Comparison of ENCODE assay signal across 13 cellular contexts in genomic region chr2:46857871-46858696, GRCh38. TPM values are rescaled to one million over a fixed set of nuclear protein-coding genes. Genes with fewer than 3 reads are reported as not detected.
DNase-seq lines count a peak whose midpoint lies in the region; ATAC-seq and TF ChIP-seq lines count a peak whose summit lies in the region.
"Had no signal": no experiment of that assay in that cellular context is flagged by ENCODE, and none has a peak within 500 bp of the region (broad histone marks: within the 10 kb centered on the region; RNA-seq: fewer than 3 reads in every experiment).

No MANE protein-coding gene starts in this region.

- H2BK15ac ChIP-seq in mesendoderm (replicated peaks; ENCODE audit: low read depth), result no peak overlapping the region

- H3K4ac ChIP-seq in mesendoderm (ENCODE audit: low read depth, low read length), result no peak overlapping the region

- no peak overlapping the region for H3K23ac ChIP-seq in mesendoderm (ENCODE audit: low read length)

- H3K56ac ChIP-seq in mesendoderm (ENCODE audit: low read length), result no peak overlapping the region

- peaks cover 25 to 70% (median 65%) of the 10 kb centered on the region in 4 donors for H3K4me1 ChIP-seq in esophagus muscularis mucosa
- no peaks in the 10 kb centered on the region for H3K4me1 ChIP-seq in mesendoderm (ENCODE audit: control insufficient read depth, low read depth, low read length)
- H3K4me1 ChIP-seq: BLaER1 treated with 17β-estradiol and CSF1 and Interleukin-3, amounts not matched to agents 10 nM and 100 nM; parathyroid adenoma had no signal

- no peak overlapping the region for H2BK5ac ChIP-seq in mesendoderm (ENCODE audit: low read length)

- no peaks in the 10 kb centered on the region for H3K79me2 ChIP-seq in mesendoderm (ENCODE audit: control insufficient read depth, insufficient read depth, low read length)
- H3K79me2 ChIP-seq: parathyroid adenoma had no signal

- H3K79me1 ChIP-seq in mesendoderm (ENCODE audit: low read length), result no peaks in the 10 kb centered on the region

- CTCF ChIA-PET in AG04450 (lab: Charles Lee), result interaction anchor here (1.1 to 1.4 kb wide), 2 partner anchors 19 to 82 kb away, joined by 3 read pairs; no protein-coding TSS in a partner anchor

- TF ChIP-seq POLR2A in esophagus muscularis mucosa (IDR thresholded peaks at IDR 0.05; ENCODE audit: low read depth), result no peak

- H3K9me3 ChIP-seq in AG04450 (ENCODE audit: control insufficient read depth, insufficient read depth, low read length) (peaks cover 2% of the 10 kb centered on the region; the same call in 1 of the 2 replicates), esophagus muscularis mucosa (no peaks in the 10 kb centered on the region)

- POLR2A ChIA-PET in AG04450 (lab: Yijun Ruan, JAX), result interaction anchor here (0.6 to 1.4 kb wide), 6 partner anchors 8 to 317 kb away, joined by 3 to 9 read pairs (median 4); no protein-coding TSS in a partner anchor

- TF ChIP-seq CTCF in AG04450 (IDR thresholded peaks at IDR 0.05; ENCODE audit: low read depth, low read length) (no peak), esophagus muscularis mucosa (IDR thresholded peaks at IDR 0.05) (no peak)

- no peak overlapping the region for H4K8ac ChIP-seq in mesendoderm (ENCODE audit: low read depth, low read length)

- 78% methylated on average over 13 of the region's 13 CpGs for WGBS in esophagus muscularis mucosa
- WGBS in mesendoderm (ENCODE audit: extremely low coverage, insufficient coverage, low lambda C conversion rate), result no CpG with 5 or more reads among the region's 13 CpGs

- H3K36me3 ChIP-seq in esophagus muscularis mucosa, result no peaks in the 10 kb centered on the region
- no peaks in the 10 kb centered on the region for H3K36me3 ChIP-seq in mesendoderm (ENCODE audit: control insufficient read depth, insufficient read depth, low read length)
- H3K36me3 ChIP-seq: BLaER1 treated with 17β-estradiol and CSF1 and Interleukin-3, amounts not matched to agents 10 nM and 100 nM had no signal

- H4K5ac ChIP-seq in mesendoderm (ENCODE audit: low read length), result no peak overlapping the region

- intact Hi-C loops in esophagus muscularis mucosa (cut with DNase I), result no loop called here

- no peak overlapping the region for H2BK120ac ChIP-seq in mesendoderm (ENCODE audit: low read depth, low read length)

- H2AK5ac ChIP-seq in mesendoderm (ENCODE audit: low read length), result no peak overlapping the region

- TF ChIP-seq EP300 in esophagus muscularis mucosa (IDR thresholded peaks at IDR 0.05), result no peak

- H3K4me3 ChIP-seq in AG04450 (ENCODE audit: low read depth, low read length), result no peak overlapping the region
- no peak overlapping the region for H3K4me3 ChIP-seq in esophagus muscularis mucosa
- H3K4me3 ChIP-seq in mesendoderm (ENCODE audit: low read length), result no peak overlapping the region
- H3K4me3 ChIP-seq: BLaER1 treated with 17β-estradiol and CSF1 and Interleukin-3, amounts not matched to agents 10 nM and 100 nM had no signal

- H3K18ac ChIP-seq in mesendoderm (ENCODE audit: low read length), result no peak overlapping the region

- H3K4me2 ChIP-seq in mesendoderm (ENCODE audit: low read length), result no peak overlapping the region
- H3K4me2 ChIP-seq: BLaER1 treated with 17β-estradiol and CSF1 and Interleukin-3, amounts not matched to agents 10 nM and 100 nM had no signal

- peak overlapping the region; percentile 94 for H3K27ac ChIP-seq in AG04450 (ENCODE audit: low read depth, low read length)
- peak overlapping the region; percentile 9 to 87 (median 44) for H3K27ac ChIP-seq in esophagus muscularis mucosa (replicated peaks in 1 of 4)
- H3K27ac ChIP-seq in mesendoderm (ENCODE audit: low read depth, low read length), result no peak overlapping the region
- H3K27ac ChIP-seq: BLaER1 treated with 17β-estradiol and CSF1 and Interleukin-3, amounts not matched to agents 10 nM and 100 nM; parathyroid adenoma had no signal

- no peak for ATAC-seq in HG03097 (IDR thresholded peaks at IDR 0.05; ENCODE audit: low FRiP score, unreplicated experiment)

- H3K27me3 ChIP-seq in AG04450 (ENCODE audit: control insufficient read depth, insufficient read depth, low read length), result no peaks in the 10 kb centered on the region
- no peaks in the 10 kb centered on the region for H3K27me3 ChIP-seq in esophagus muscularis mucosa
- no peaks in the 10 kb centered on the region for H3K27me3 ChIP-seq in mesendoderm (ENCODE audit: insufficient read depth, low read length, poor library complexity)
- H3K27me3 ChIP-seq: BLaER1 treated with 17β-estradiol and CSF1 and Interleukin-3, amounts not matched to agents 10 nM and 100 nM had no signal

- no peak for DNase-seq in AG04450 (ENCODE audit: low read depth, low spot score)
- peak; percentile 94 for DNase-seq in M059J (ENCODE audit: low read depth)
- DNase-seq in esophagus muscularis mucosa (ENCODE audit: extremely low spot score), result no peak
- DNase-seq in non-pigmented ciliary epithelial cell (ENCODE audit: low read depth), result peak; percentile 90
- DNase-seq in 8988T, result no peak
- DNase-seq in activated CD8-positive, alpha-beta memory T cell treated with anti-CD3 and anti-CD28 coated beads, Interleukin-2, amount 50 U/mL, for 4 hours, result no peak
- DNase-seq in mesendoderm, result no peak
- DNase-seq: activated CD8-positive, alpha-beta memory T cell treated with anti-CD3 and anti-CD28 coated beads for 24 hours; activated naive CD8-positive, alpha-beta T cell treated with anti-CD3 and anti-CD28 coated beads, Interleukin-2, amount 10 ng/mL, durations not matched to agents 7 days and 5 days; NCI-H1436 treated with DMSO at 0.1 percent for 48 hours had no signal

- no peak overlapping the region for H3K9ac ChIP-seq in mesendoderm (ENCODE audit: low read length)
- H3K9ac ChIP-seq: BLaER1 treated with 17β-estradiol and CSF1 and Interleukin-3, amounts not matched to agents 10 nM and 100 nM; parathyroid adenoma had no signal

RNA-seq across cellular contexts. Expression of gene MCFD2, which starts 57.5 kb away (rescaled TPM):
- 176 and 231 TPM in 2 replicates for polyA plus RNA-seq in AG04450 (2011; rRNA removed)
- polyA minus RNA-seq in AG04450 (2011; rRNA and poly(A)+ RNA removed), result 125 and 128 TPM in 2 replicates
- 199 and 365 TPM in 2 replicates for total RNA-seq in M059J (2014; rRNA removed; shearing (Covaris generic))
- 10 to 100 TPM; 61.9 to 89.5 (median 74.2) TPM for total RNA-seq in esophagus muscularis mucosa
- polyA plus RNA-seq in mesendoderm (2013, experiment 1 of 2), result 55.6 TPM
- 56.0 TPM for polyA plus RNA-seq in mesendoderm (2013, experiment 2 of 2)

Comparison
In these comparisons a context has a peak if more than half of its experiments do, and no peak if none do; other contexts are left out.
1. DNase-seq: peak in M059J (single experiment) and non-pigmented ciliary epithelial cell (single experiment); none in AG04450 (single experiment), esophagus muscularis mucosa (single experiment), 8988T (single experiment), activated CD8-positive, alpha-beta memory T cell treated with anti-CD3 and anti-CD28 coated beads, Interleukin-2, amount 50 U/mL, for 4 hours (single experiment) and mesendoderm (single experiment).